Comparison of ENCODE assay signal across 21 cellular contexts in the genomic region with DNA sequence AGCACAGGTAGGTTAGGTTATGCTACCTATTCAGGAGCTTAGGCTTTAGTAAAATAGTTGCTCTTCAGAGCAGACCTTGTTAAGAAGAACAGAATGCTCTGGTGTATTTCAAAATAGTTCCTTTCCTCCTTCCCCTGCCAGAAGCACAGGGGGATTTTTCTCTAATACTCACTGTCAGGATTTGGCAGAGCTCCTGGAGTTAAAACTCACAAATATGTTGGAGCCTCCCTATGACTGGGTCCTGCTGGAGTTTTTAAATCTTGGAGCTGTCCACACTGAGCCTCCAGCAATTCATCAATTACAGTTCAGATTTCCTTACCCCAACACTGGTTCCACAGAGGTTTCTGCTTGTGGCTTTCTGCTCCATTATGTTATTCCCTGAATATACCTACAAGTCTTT.
"Had no signal": no experiment of that assay in that cellular context is flagged by ENCODE, and none has a peak within 500 bp of the region (broad histone marks: within the 10 kb centered on the region; RNA-seq: fewer than 3 reads in every experiment).

No MANE protein-coding gene starts in this region.

- H3K36me3 ChIP-seq: breast epithelium, gastrocnemius medialis, lower lobe of right lung, spleen, thyroid gland, upper lobe of right lung had no signal

- H3K27me3 Mint-ChIP-seq: activated CD4-positive, alpha-beta memory T cell treated with anti-CD3 and anti-CD28 coated beads, Interleukin-2, amount 10 ng/mL, durations not matched to agents 7 days and 5 days; activated CD4-positive, alpha-beta T cell treated with anti-CD3 and anti-CD28 coated beads, Interleukin-2, amount 10 ng/mL, durations not matched to agents 24 days and 14 days; activated CD8-positive, alpha-beta memory T cell treated with anti-CD3 and anti-CD28 coated beads, Interleukin-2, amount 10 ng/mL, durations not matched to agents 7 days and 5 days; activated naive CD4-positive, alpha-beta T cell treated with anti-CD3 and anti-CD28 coated beads, Interleukin-2, amount 50 U/mL, for 24 hours; naive thymus-derived CD4-positive, alpha-beta T cell had no signal

- H3K27ac ChIP-seq: breast epithelium, gastrocnemius medialis, lower lobe of right lung, spleen, thyroid gland, upper lobe of right lung had no signal

- H3K27ac Mint-ChIP-seq: activated CD4-positive, alpha-beta memory T cell treated with anti-CD3 and anti-CD28 coated beads, Interleukin-2, amount 10 ng/mL, durations not matched to agents 7 days and 5 days; activated CD4-positive, alpha-beta T cell treated with anti-CD3 and anti-CD28 coated beads, Interleukin-2, amount 10 ng/mL, durations not matched to agents 24 days and 14 days; activated CD8-positive, alpha-beta memory T cell treated with anti-CD3 and anti-CD28 coated beads, Interleukin-2, amount 10 ng/mL, durations not matched to agents 7 days and 5 days; activated naive CD4-positive, alpha-beta T cell treated with anti-CD3 and anti-CD28 coated beads, Interleukin-2, amount 50 U/mL, for 24 hours; activated T-helper 1 cell treated with anti-CD3 and anti-CD28 coated beads, Interleukin-12 subunit alpha, Interleukin-12 subunit beta, Interleukin-2, Interleukin-4 antibody, amounts not matched to agents 30 ng/mL and 10 ng/mL and 1 ng/mL, durations not matched to agents 14 hours and 24 hours and 36 hours; naive thymus-derived CD4-positive, alpha-beta T cell had no signal

- H3K9me3 ChIP-seq: breast epithelium, gastrocnemius medialis, lower lobe of right lung, spleen, thyroid gland, upper lobe of right lung had no signal

- H3K4me1 Mint-ChIP-seq: activated CD4-positive, alpha-beta memory T cell treated with anti-CD3 and anti-CD28 coated beads, Interleukin-2, amount 10 ng/mL, durations not matched to agents 7 days and 5 days; activated CD4-positive, alpha-beta T cell treated with anti-CD3 and anti-CD28 coated beads, Interleukin-2, amount 10 ng/mL, durations not matched to agents 24 days and 14 days; activated CD8-positive, alpha-beta memory T cell treated with anti-CD3 and anti-CD28 coated beads, Interleukin-2, amount 10 ng/mL, durations not matched to agents 7 days and 5 days; activated naive CD4-positive, alpha-beta T cell treated with anti-CD3 and anti-CD28 coated beads, Interleukin-2, amount 50 U/mL, for 24 hours; neural crest cell had no signal

- H3K4me1 ChIP-seq: breast epithelium, gastrocnemius medialis, lower lobe of right lung, spleen, thyroid gland, upper lobe of right lung had no signal

- DNase-seq: activated CD4-positive, alpha-beta memory T cell treated with anti-CD3 and anti-CD28 coated beads, Interleukin-2, amount 10 ng/mL, durations not matched to agents 7 days and 5 days; activated CD4-positive, alpha-beta T cell treated with anti-CD3 and anti-CD28 coated beads, Interleukin-2, amount 10 ng/mL, durations not matched to agents 24 days and 14 days; activated CD8-positive, alpha-beta memory T cell treated with anti-CD3 and anti-CD28 coated beads, Interleukin-2, amount 10 ng/mL, durations not matched to agents 7 days and 5 days; activated gamma-delta T cell; aorta; gastrocnemius medialis; head of caudate nucleus; lower lobe of right lung; naive thymus-derived CD4-positive, alpha-beta T cell; occipital lobe; posterior cingulate gyrus; spleen; stimulated activated CD4-positive, alpha-beta T cell treated with anti-CD3 and anti-CD28 coated beads, Interleukin-4, amount 100 ng/mL, for 1 hour; stimulated activated naive CD4-positive, alpha-beta T cell; upper lobe of right lung had no signal

- H3K27me3 ChIP-seq: breast epithelium, gastrocnemius medialis, spleen, thyroid gland, upper lobe of right lung had no signal

- H3K9me3 Mint-ChIP-seq: activated CD4-positive, alpha-beta memory T cell treated with anti-CD3 and anti-CD28 coated beads, Interleukin-2, amount 10 ng/mL, durations not matched to agents 7 days and 5 days; activated CD4-positive, alpha-beta T cell treated with anti-CD3 and anti-CD28 coated beads, Interleukin-2, amount 10 ng/mL, durations not matched to agents 24 days and 14 days; activated T-helper 1 cell treated with anti-CD3 and anti-CD28 coated beads, Interleukin-12 subunit alpha, Interleukin-12 subunit beta, Interleukin-2, Interleukin-4 antibody, amounts not matched to agents 30 ng/mL and 10 ng/mL and 1 ng/mL, durations not matched to agents 14 hours and 24 hours and 36 hours had no signal

- H3K4me3 ChIP-seq: breast epithelium, gastrocnemius medialis, lower lobe of right lung, spleen, thyroid gland, upper lobe of right lung had no signal

- H3K4me3 Mint-ChIP-seq: activated CD4-positive, alpha-beta memory T cell treated with anti-CD3 and anti-CD28 coated beads, Interleukin-2, amount 10 ng/mL, durations not matched to agents 7 days and 5 days; activated CD4-positive, alpha-beta T cell treated with anti-CD3 and anti-CD28 coated beads, Interleukin-2, amount 10 ng/mL, durations not matched to agents 24 days and 14 days; activated CD8-positive, alpha-beta memory T cell treated with anti-CD3 and anti-CD28 coated beads, Interleukin-2, amount 10 ng/mL, durations not matched to agents 7 days and 5 days; activated naive CD4-positive, alpha-beta T cell treated with anti-CD3 and anti-CD28 coated beads, Interleukin-2, amount 50 U/mL, for 24 hours; activated T-helper 1 cell treated with anti-CD3 and anti-CD28 coated beads, Interleukin-12 subunit alpha, Interleukin-12 subunit beta, Interleukin-2, Interleukin-4 antibody, amounts not matched to agents 30 ng/mL and 10 ng/mL and 1 ng/mL, durations not matched to agents 14 hours and 24 hours and 36 hours; naive thymus-derived CD4-positive, alpha-beta T cell; neural crest cell had no signal

- ATAC-seq: activated CD8-positive, alpha-beta memory T cell treated with anti-CD3 and anti-CD28 coated beads, Interleukin-2, amount 10 ng/mL, durations not matched to agents 7 days and 5 days; gastrocnemius medialis; left lobe of liver; lower lobe of right lung; naive thymus-derived CD4-positive, alpha-beta T cell; upper lobe of right lung had no signal

- H3K36me3 Mint-ChIP-seq: activated CD8-positive, alpha-beta memory T cell treated with anti-CD3 and anti-CD28 coated beads, Interleukin-2, amount 10 ng/mL, durations not matched to agents 7 days and 5 days; activated naive CD4-positive, alpha-beta T cell treated with anti-CD3 and anti-CD28 coated beads, Interleukin-2, amount 50 U/mL, for 24 hours; naive thymus-derived CD4-positive, alpha-beta T cell had no signal
